8 cellular contexts compared by ENCODE assay signal in the genomic region with DNA sequence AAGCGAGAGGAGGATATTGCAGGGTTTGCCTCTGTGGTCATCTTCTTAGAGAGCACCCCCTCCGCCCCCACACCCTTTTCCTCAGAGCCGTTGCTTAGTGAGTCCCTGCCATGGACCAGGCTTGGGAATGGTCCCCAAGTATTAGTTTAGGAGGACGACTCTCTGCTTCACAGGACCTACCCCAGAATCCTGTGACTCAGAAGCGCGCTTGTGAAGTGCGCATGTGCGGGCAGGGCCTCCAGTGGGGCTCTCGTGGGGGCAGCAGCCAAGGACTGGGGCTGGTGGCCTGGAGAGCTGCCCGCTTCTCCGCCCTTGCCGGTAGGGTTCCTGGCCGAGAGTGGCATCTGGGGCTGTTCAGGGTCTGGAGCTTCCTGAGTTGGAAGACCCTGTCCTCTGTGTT. TPM values are rescaled to one million over a fixed set of nuclear protein-coding genes. Genes with fewer than 3 reads are reported as not detected.
DNase-seq lines count a peak whose midpoint lies in the region; ATAC-seq, FAIRE-seq and TF ChIP-seq lines count a peak whose summit lies in the region.

No MANE protein-coding gene starts in this region.

- H3K9me3 ChIP-seq in adrenal gland (replicated peaks in 1 of 3) (no peaks in the 10 kb centered on the region), keratinocyte (ENCODE audit: control insufficient read depth, low read depth, low read length) (no peaks in the 10 kb centered on the region), suprapubic skin (no peaks in the 10 kb centered on the region)

- H3K27ac ChIP-seq in adrenal gland, result peak overlapping the region; percentile 24 to 92 (median 69)
- peak overlapping the region; percentile 60 for H3K27ac ChIP-seq in keratinocyte (ENCODE audit: control insufficient read depth, insufficient read depth, low read length)
- H3K27ac ChIP-seq in suprapubic skin, result peak overlapping the region; percentile 34

- H3K4me1 Mint-ChIP-seq in activated T-cell treated with anti-CD3 and anti-CD28 coated beads, Interleukin-2, amount 50 U/mL, for 4 hours (ENCODE audit: low read depth), result peaks cover 36% of the 10 kb centered on the region

- DNase-seq in activated T-cell treated with anti-CD3 and anti-CD28 coated beads, Interleukin-2, amount 50 U/mL, for 4 hours, result no peak
- no peak for DNase-seq in activated T-cell treated with anti-CD3 and anti-CD28 coated beads, Interleukin-2, amount 50 U/mL, for 1 hour
- DNase-seq in adrenal gland (peak; percentile 53 to 74 (median 71)), keratinocyte (ENCODE audit: low read depth, low spot score) (no peak), suprapubic skin (ENCODE audit: low spot score in 2 of 2) (peak in 1 of 2 donors; percentile 70), GM12891 (ENCODE audit: insufficient read length, low spot score) (no peak)

- no peaks in the 10 kb centered on the region for H3K27me3 Mint-ChIP-seq in activated T-cell treated with anti-CD3 and anti-CD28 coated beads, Interleukin-2, amount 50 U/mL, for 4 hours (ENCODE audit: low read depth)

- H3K36me3 ChIP-seq in adrenal gland (replicated peaks in 1 of 2) (no peaks in the 10 kb centered on the region), keratinocyte (ENCODE audit: control insufficient read depth in 2 of 2, extremely low read depth in 1 of 2, insufficient read depth in 2 of 2, low read length in 2 of 2) (peaks cover 0 to 6% of the 10 kb centered on the region in 2 experiments), suprapubic skin (peaks cover 3% of the 10 kb centered on the region)

- peak overlapping the region; percentile 87 for H3K4me2 ChIP-seq in keratinocyte (ENCODE audit: control insufficient read depth, extremely low read depth, insufficient read depth, low read depth, low read length)

- TF ChIP-seq CTCF in adrenal gland (IDR thresholded peaks at IDR 0.05) (no peak), keratinocyte (optimal IDR thresholded peaks at IDR 0.05 in 1 of 3, IDR thresholded peaks at IDR 0.05 in 1 of 3, conservative IDR thresholded peaks at IDR 0.05 in 1 of 3; ENCODE audit: extremely low read depth in 1 of 3, insufficient read depth in 2 of 3, low read length in 3 of 3) (no peak), suprapubic skin (IDR thresholded peaks at IDR 0.05) (no peak)

- H3K4me3 ChIP-seq in adrenal gland (peak overlapping the region in 1 of 4 donors; percentile 47), keratinocyte (ENCODE audit: control insufficient read depth in 2 of 3, extremely low read depth in 1 of 3, insufficient read depth in 2 of 3, low read depth in 1 of 3, low read length in 3 of 3) (peak overlapping the region; percentile 10 to 75 (median 49)), suprapubic skin (peak overlapping the region; percentile 34)

- no peaks in the 10 kb centered on the region for H3K9me3 Mint-ChIP-seq in activated T-cell treated with anti-CD3 and anti-CD28 coated beads, Interleukin-2, amount 50 U/mL, for 4 hours

- TF ChIP-seq EP300 in suprapubic skin (IDR thresholded peaks at IDR 0.05), result no peak

- H3K79me2 ChIP-seq in keratinocyte (ENCODE audit: control insufficient read depth, insufficient read depth, low read length), result peaks cover 29% of the 10 kb centered on the region

- H3K9ac ChIP-seq in keratinocyte (ENCODE audit: control insufficient read depth, extremely low read depth, insufficient read depth, low read length), result peak overlapping the region; percentile 69

- intact Hi-C loops in adrenal gland (cut with DNase I), result loop anchor here (5.0 to 10.0 kb wide), 2 partner anchors 74 to 201 kb away; a partner anchor contains a TSS

- H3K4me1 ChIP-seq in adrenal gland (replicated peaks in 1 of 2) (peaks cover 4 to 33% of the 10 kb centered on the region in 2 donors), keratinocyte (ENCODE audit: control insufficient read depth, extremely low read depth, insufficient read depth, low read length) (peaks cover 22% of the 10 kb centered on the region), suprapubic skin (peaks cover 36% of the 10 kb centered on the region)

- H3K36me3 Mint-ChIP-seq in activated T-cell treated with anti-CD3 and anti-CD28 coated beads, Interleukin-2, amount 50 U/mL, for 4 hours (ENCODE audit: insufficient read depth), result no peaks in the 10 kb centered on the region

- no peak for ATAC-seq in activated T-cell treated with anti-CD3 and anti-CD28 coated beads, Interleukin-2, amount 50 U/mL, for 4 hours
- ATAC-seq in GM21786 (IDR thresholded peaks at IDR 0.05; ENCODE audit: unreplicated experiment) (no peak), HG02870 (IDR thresholded peaks at IDR 0.05; ENCODE audit: unreplicated experiment) (no peak)

- WGBS in adrenal gland, 4 donors, result 40 to 53% (median 51%) methylated on average over 8 to 13 of the region's 13 CpGs
- WGBS in suprapubic skin, result 27% methylated on average over 8 of the region's 13 CpGs

- peak overlapping the region; percentile 73 for H2AFZ ChIP-seq in keratinocyte (ENCODE audit: control insufficient read depth, low read length)

- TF ChIP-seq POLR2A in adrenal gland (IDR thresholded peaks at IDR 0.05), result no peak
- no peak for TF ChIP-seq POLR2A in suprapubic skin (IDR thresholded peaks at IDR 0.05)
- TF ChIP-seq POLR2A in GM12891 (IDR thresholded peaks at IDR 0.05; ENCODE audit: low read depth, low read length), result no peak

- H3K27me3 ChIP-seq in adrenal gland, result no peaks in the 10 kb centered on the region
- H3K27me3 ChIP-seq in keratinocyte (ENCODE audit: control insufficient read depth, extremely low read depth, insufficient read depth, low read length), result no peaks in the 10 kb centered on the region
- no peaks in the 10 kb centered on the region for H3K27me3 ChIP-seq in suprapubic skin

- H4K20me1 ChIP-seq in keratinocyte (ENCODE audit: control insufficient read depth, extremely low read depth, insufficient read depth, low read length), result no peaks in the 10 kb centered on the region

- FAIRE-seq in keratinocyte (lab: Jason Lieb, UNC) (no peak), GM12891 (lab: Jason Lieb, UNC) (no peak)

- dilution Hi-C loops in keratinocyte (cut with MboI; ENCODE audit: extremely low pct_ligation_motif_present, low sequenced_read_pairs), result no loop called here

- no peaks in the 10 kb centered on the region for H3K9me1 ChIP-seq in keratinocyte (ENCODE audit: control insufficient read depth, extremely low read depth, insufficient read depth, low read length)

- peak overlapping the region; percentile 48 for H3K4me3 Mint-ChIP-seq in activated T-cell treated with anti-CD3 and anti-CD28 coated beads, Interleukin-2, amount 50 U/mL, for 4 hours

TF ChIP-seq in GM12891, 5 proteins besides CTCF, POLR2A, EP300 and RAD21:
- no peak for TF ChIP-seq POU2F2 (IDR thresholded peaks at IDR 0.05; ENCODE audit: low read depth, low read length)
- no peak for TF ChIP-seq TAF1 (IDR thresholded peaks at IDR 0.05; ENCODE audit: low read depth, low read length)
- no peak for TF ChIP-seq SPI1 (IDR thresholded peaks at IDR 0.05; ENCODE audit: low read depth, low read length)
- TF ChIP-seq POLR2AphosphoS5 (IDR thresholded peaks at IDR 0.05; ENCODE audit: low read depth, low read length), result no peak
- no peak for TF ChIP-seq PAX5 (IDR thresholded peaks at IDR 0.05; ENCODE audit: insufficient read depth, low read length, severe bottlenecking)

RNA-seq across cellular contexts. Expression of a gene that starts 37.3 kb away (rescaled TPM):
- 100 to 1,000 TPM; 313 to 333 (median 321) TPM for total RNA-seq in activated T-cell treated with anti-CD3 and anti-CD28 coated beads, Interleukin-2, amount 50 U/mL, for 4 hours
- total RNA-seq in adrenal gland, result 100 to 1,000 TPM in 5 of 8 donors, 10 to 100 TPM in 3; 86.5 to 175 (median 130) TPM
- 100 to 1,000 TPM in 1 of 3 donors, 10 to 100 TPM in 2; 95.8 to 242 (median 96.5) TPM for polyA plus RNA-seq in adrenal gland
- 110 to 245 TPM (median 142 TPM) in 3 replicates for polyA plus RNA-seq in keratinocyte
- polyA plus RNA-seq in keratinocyte (2011; ENCODE audit: low read depth), result 89.4 TPM
- polyA plus RNA-seq in keratinocyte (2011; cell fraction: cytosol; rRNA removed), result 146 and 208 TPM in 2 replicates
- polyA plus RNA-seq in keratinocyte (2011; cell fraction: nucleus; rRNA removed), result 80.9 and 133 TPM in 2 replicates
- 167 and 266 TPM in 2 replicates for polyA plus RNA-seq in keratinocyte (2012; ENCODE audit: low replicate concordance)
- polyA minus RNA-seq in keratinocyte, result 13.2 to 72.1 TPM (median 20.4 TPM) in 3 replicates
- 154 TPM for polyA minus RNA-seq in keratinocyte (2011; cell fraction: cytosol; rRNA and poly(A)+ RNA removed)
- 16.4 and 24.3 TPM in 2 replicates for polyA minus RNA-seq in keratinocyte (2011; cell fraction: nucleus; rRNA and poly(A)+ RNA removed)
- total RNA-seq in suprapubic skin, result 100 to 1,000 TPM in 2 of 4 donors, 10 to 100 TPM in 2; 63.1 to 130 (median 101) TPM
- 242 TPM for polyA plus RNA-seq in GM12891 (2012; ENCODE audit: low read depth, missing spikeins)

RNA-seq across cellular contexts. Expression of a gene that starts 59.4 kb away (rescaled TPM):
- under 1 TPM; 0.16 to 0.46 (median 0.40) TPM for total RNA-seq in activated T-cell treated with anti-CD3 and anti-CD28 coated beads, Interleukin-2, amount 50 U/mL, for 4 hours
- total RNA-seq in adrenal gland (1 to 10 TPM in 7 of 8 donors, under 1 TPM in 1; 0.42 to 9.2 (median 4.6) TPM), suprapubic skin (1 to 10 TPM in 1 of 4 donors, under 1 TPM in 2, not detected in 1; 0.72 to 1.2 (median 0.72) TPM)
- polyA plus RNA-seq in adrenal gland (10 to 100 TPM in 1 of 3 donors, 1 to 10 TPM in 2; 3.5 to 13.5 (median 4.3) TPM), keratinocyte (0.74 to 0.96 TPM (median 0.94 TPM) in 3 replicates)
- 0.87 TPM for polyA plus RNA-seq in keratinocyte (2011; ENCODE audit: low read depth)
- 0.92 and 2.1 TPM in 2 replicates for polyA plus RNA-seq in keratinocyte (2011; cell fraction: cytosol; rRNA removed)
- polyA plus RNA-seq in keratinocyte (2011; cell fraction: nucleus; rRNA removed), result 1.1 and 1.4 TPM in 2 replicates
- 0.78 and 1.1 TPM in 2 replicates for polyA plus RNA-seq in keratinocyte (2012; ENCODE audit: low replicate concordance)
- 0.16 to 0.83 TPM in 2 of 3 replicates, not detected in the other for polyA minus RNA-seq in keratinocyte
- 2.1 TPM for polyA minus RNA-seq in keratinocyte (2011; cell fraction: cytosol; rRNA and poly(A)+ RNA removed)
- polyA minus RNA-seq in keratinocyte (2011; cell fraction: nucleus; rRNA and poly(A)+ RNA removed), result 0.85 TPM in 1 of 2 replicates, not detected in the other
- 0.15 TPM for polyA plus RNA-seq in GM12891 (2012; ENCODE audit: low read depth, missing spikeins)

Comparison
In these comparisons a context has a peak if more than half of its experiments do, and no peak if none do; other contexts are left out.
1. DNase-seq: peak in adrenal gland (7 of 7); none in activated T-cell treated with anti-CD3 and anti-CD28 coated beads, Interleukin-2, amount 50 U/mL, for 4 hours (single experiment), activated T-cell treated with anti-CD3 and anti-CD28 coated beads, Interleukin-2, amount 50 U/mL, for 1 hour (single experiment), keratinocyte (single experiment) and GM12891 (single experiment).
2. Peak in every context shown above with its lines, with median percentiles within 50 percentile points of each other: H3K27ac ChIP-seq.